Comparison of ENCODE assay signal across 10 cellular contexts in the genomic region with DNA sequence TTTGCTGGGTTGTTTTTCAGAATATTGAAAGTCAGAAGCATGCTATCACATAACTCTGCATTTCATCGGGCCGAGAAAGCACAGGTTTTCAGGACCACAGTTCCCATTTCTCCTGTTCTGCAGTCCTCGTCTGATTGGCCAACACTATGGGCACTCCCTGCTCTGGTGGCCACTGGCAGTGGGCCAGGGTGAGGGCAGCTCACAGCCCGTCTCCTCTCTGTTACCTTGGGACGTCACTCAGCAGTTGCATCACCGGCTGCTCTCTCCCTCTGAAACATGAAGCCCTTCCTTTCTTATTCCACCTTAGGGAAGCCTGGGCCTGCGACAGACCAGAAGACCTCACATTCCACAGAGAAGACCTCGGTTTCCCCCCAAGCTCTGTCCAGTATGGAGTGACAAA.
DNase-seq lines count a peak whose midpoint lies in the region; ATAC-seq and TF ChIP-seq lines count a peak whose summit lies in the region.
"Had no signal": no experiment of that assay in that cellular context is flagged by ENCODE, and none has a peak within 500 bp of the region (broad histone marks: within the 10 kb centered on the region; RNA-seq: fewer than 3 reads in every experiment).

No MANE protein-coding gene starts in this region.

- H3K36me3 ChIP-seq in tibial artery: no peaks in the 10 kb centered on the region

- no peak for TF ChIP-seq CTCF in tibial artery (IDR thresholded peaks at IDR 0.05)

- H3K27ac ChIP-seq in tibial artery: peak overlapping the region; percentile 75 to 77

- ATAC-seq in HG03571 (IDR thresholded peaks at IDR 0.05; ENCODE audit: unreplicated experiment) (no peak), HG02938 (IDR thresholded peaks at IDR 0.05; ENCODE audit: unreplicated experiment) (no peak)

- DNase-seq in NCI-H748 (lab: John Stamatoyannopoulos, UW; ENCODE audit: unreplicated experiment): peak; percentile 42
- DNase-seq in NCI-H748 treated with DMSO at 0.1 percent for 48 hours (lab: John Stamatoyannopoulos, UW): no peak
- peak; percentile 72 to 84 for DNase-seq in SHP77 (lab: John Stamatoyannopoulos, UW)
- DNase-seq in iris pigment epithelial cell (ENCODE audit: low read depth): peak; percentile 68
- peak in 1 of 2 donors; percentile 87 for DNase-seq in tibial artery
- no peak for DNase-seq in stimulated activated CD4-positive, alpha-beta T cell treated with anti-CD3 and anti-CD28 coated beads, Interleukin-15, amount 100 ng/mL, for 24 hours
- DNase-seq: NCI-H345; stimulated activated CD8-positive, alpha-beta memory T cell treated with anti-CD3 and anti-CD28 coated beads, Interleukin-4, amount 100 ng/mL, for 48 hours had no signal

- no peaks in the 10 kb centered on the region for H3K9me3 ChIP-seq in tibial artery

- H3K4me3 ChIP-seq in tibial artery: no peak overlapping the region

- intact Hi-C loops in tibial artery (cut with DNase I; ENCODE audit: low total_unique reads): no loop called here

- H3K4me1 ChIP-seq in tibial artery: peaks cover 0 to 66% (median 38%) of the 10 kb centered on the region in 4 donors

- no peaks in the 10 kb centered on the region for H3K27me3 ChIP-seq in tibial artery

Comparison
In these comparisons a context has a peak if more than half of its experiments do, and no peak if none do; other contexts are left out.
1. DNase-seq: peak in NCI-H748 (single experiment), SHP77 (2 of 2) and iris pigment epithelial cell (single experiment); none in NCI-H748 treated with DMSO at 0.1 percent for 48 hours (single experiment) and stimulated activated CD4-positive, alpha-beta T cell treated with anti-CD3 and anti-CD28 coated beads, Interleukin-15, amount 100 ng/mL, for 24 hours (single experiment).